ENCODE assay signal across 8 cellular contexts in genomic region chr14:68232643-68233055, GRCh38.
DNase-seq lines count a peak whose midpoint lies in the region; ATAC-seq, FAIRE-seq and TF ChIP-seq lines count a peak whose summit lies in the region.

No MANE protein-coding gene starts in this region.

- H2AFZ ChIP-seq in HepG2 (ENCODE audit: low read length): no peak overlapping the region

- 82% methylated on average over 1 of the region's 1 CpG for WGBS in HepG2 (ENCODE audit: low lambda C conversion rate)
- WGBS in tibial nerve, 2 donors: 0 to 22% methylated on average over 1 of the region's 1 CpG

- no peak for TF ChIP-seq EP300 in HepG2 (IDR thresholded peaks at IDR 0.05; ENCODE audit: low read depth in 2 of 2, low read length in 2 of 2)
- TF ChIP-seq EP300 in HepG2 (CRISPR knock-in tag; IDR thresholded peaks at IDR 0.05; ENCODE audit: borderline replicate concordance): no peak
- TF ChIP-seq EP300 in tibial nerve (IDR thresholded peaks at IDR 0.05): peak in 1 of 2 donors; percentile 22

- TF ChIP-seq CTCF in GM06990 (IDR thresholded peaks at IDR 0.05; ENCODE audit: insufficient read depth, low read length, poor library complexity, severe bottlenecking): no peak
- TF ChIP-seq CTCF in astrocyte of the spinal cord (IDR thresholded peaks at IDR 0.05; ENCODE audit: low read depth, low read length): no peak
- no peak for TF ChIP-seq CTCF in HepG2 (CRISPR knock-in tag; IDR thresholded peaks at IDR 0.05)
- TF ChIP-seq CTCF in tibial nerve (IDR thresholded peaks at IDR 0.05): no peak

- no peaks in the 10 kb centered on the region for H3K27me3 ChIP-seq in GM06990 (replicated peaks; ENCODE audit: control insufficient read depth, insufficient read depth, low read length)
- H3K27me3 ChIP-seq in HepG2 (ENCODE audit: control insufficient read depth in 1 of 2, insufficient read depth in 2 of 2, low read length in 2 of 2): no peaks in the 10 kb centered on the region
- no peaks in the 10 kb centered on the region for H3K27me3 ChIP-seq in tibial nerve

- POLR2A ChIA-PET in HepG2 (lab: Yijun Ruan, JAX): interaction anchor here (0.7 to 1.2 kb wide), 2 partner anchors 14 to 561 kb away, joined by 3 read pairs; partner anchors contain the start of gene ZFP36L1

- intact Hi-C loops in HepG2 (cut with micrococcal nuclease; ENCODE audit: unreplicated experiment): no loop called here

- peak; percentile 67 for ATAC-seq in GM21515 (IDR thresholded peaks at IDR 0.05; ENCODE audit: unreplicated experiment)
- ATAC-seq in HepG2: 0 out of 3 replicates have a peak, but pooled peaks have one; percentile 33

- no peaks in the 10 kb centered on the region for H4K20me1 ChIP-seq in HepG2 (ENCODE audit: insufficient read depth, low read length)

- no TSS peak for BruUV-seq in HepG2 (replicated peaks; lab: Mats Ljungman, UMichigan)

- H3K4me3 ChIP-seq in GM06990 (replicated peaks; ENCODE audit: low read depth, low read length) (no peak overlapping the region), astrocyte of the spinal cord (ENCODE audit: low read depth, low read length) (no peak overlapping the region), HepG2 (replicated peaks in 1 of 3; ENCODE audit: insufficient read depth in 1 of 3, low read depth in 2 of 3, low read length in 3 of 3) (no peak overlapping the region), tibial nerve (no peak overlapping the region)

- FAIRE-seq in HepG2 (lab: Jason Lieb, UNC): no peak

- peaks cover 34% of the 10 kb centered on the region for H3K4me1 ChIP-seq in HepG2 (ENCODE audit: insufficient read depth, low read length)
- peaks cover 0 to 38% (median 20%) of the 10 kb centered on the region in 4 donors for H3K4me1 ChIP-seq in tibial nerve

- in situ Hi-C loops in astrocyte of the spinal cord (cut with HindIII; ENCODE audit: low sequenced_read_pairs) (no loop called here), HepG2 (cut with HindIII; ENCODE audit: extremely low pct_ligation_motif_present, low pct_unique_long_range_greater_than_20kb) (no loop called here)

- no peak overlapping the region for H3K9ac ChIP-seq in HepG2 (ENCODE audit: insufficient read depth, low read depth, low read length)

- H3K79me2 ChIP-seq in HepG2 (ENCODE audit: insufficient read depth, low read length): no peaks in the 10 kb centered on the region

- H3K36me3 ChIP-seq in GM06990 (ENCODE audit: control insufficient read depth, insufficient read depth, low read length) (no peaks in the 10 kb centered on the region), HepG2 (replicated peaks in 1 of 2; ENCODE audit: control insufficient read depth in 1 of 2, insufficient read depth in 2 of 2, low read length in 2 of 2) (no peaks in the 10 kb centered on the region), tibial nerve (no peaks in the 10 kb centered on the region)

- CTCF ChIA-PET in HepG2 (lab: Yijun Ruan, JAX; ENCODE audit: low intra/inter-chr PET ratio, low total read pairs): no interaction called here

- no peak overlapping the region for H3K4me2 ChIP-seq in HepG2 (ENCODE audit: low read depth, low read length)

- DNase-seq in GM06990 (ENCODE audit: extremely low read depth, insufficient read length): peak; percentile 78
- peak; percentile 97 for DNase-seq in HT1080 (ENCODE audit: low read depth)
- peak; percentile 99 for DNase-seq in astrocyte of the spinal cord (ENCODE audit: low read depth, low spot score)
- peak; percentile 67 for DNase-seq in HepG2 (ENCODE audit: low spot score)
- peak in 1 of 2 donors; percentile 57 for DNase-seq in tibial nerve (ENCODE audit: low spot score in 2 of 2)
- DNase-seq in ecto neural progenitor cell (ENCODE audit: low spot score): no peak
- no peak for DNase-seq in NCI-H1436 treated with DMSO at 0.1 percent for 48 hours (lab: John Stamatoyannopoulos, UW)

- TF ChIP-seq RAD21 in HepG2 (CRISPR knock-in tag; IDR thresholded peaks at IDR 0.05): no peak

- TF ChIP-seq POLR2A in HepG2 (IDR thresholded peaks at IDR 0.05; ENCODE audit: insufficient read depth in 1 of 2, low read depth in 2 of 2, low read length in 2 of 2): no peak
- no peak for TF ChIP-seq POLR2A in tibial nerve (IDR thresholded peaks at IDR 0.05)

- H3K27ac ChIP-seq in HepG2 (ENCODE audit: extremely low read length, insufficient read depth, low read length) (no peak overlapping the region), tibial nerve (peak overlapping the region in 3 of 4 donors; percentile 64 to 82 (median 76))

- H3K9me3 ChIP-seq in HepG2 (ENCODE audit: low read length) (no peaks in the 10 kb centered on the region), tibial nerve (no peaks in the 10 kb centered on the region)

TF ChIP-seq in HepG2, 621 proteins besides CTCF, POLR2A, EP300 and RAD21:
- TF ChIP-seq BCL3 (CRISPR knock-in tag; IDR thresholded peaks at IDR 0.05): no peak
- TF ChIP-seq, protein P1, sequence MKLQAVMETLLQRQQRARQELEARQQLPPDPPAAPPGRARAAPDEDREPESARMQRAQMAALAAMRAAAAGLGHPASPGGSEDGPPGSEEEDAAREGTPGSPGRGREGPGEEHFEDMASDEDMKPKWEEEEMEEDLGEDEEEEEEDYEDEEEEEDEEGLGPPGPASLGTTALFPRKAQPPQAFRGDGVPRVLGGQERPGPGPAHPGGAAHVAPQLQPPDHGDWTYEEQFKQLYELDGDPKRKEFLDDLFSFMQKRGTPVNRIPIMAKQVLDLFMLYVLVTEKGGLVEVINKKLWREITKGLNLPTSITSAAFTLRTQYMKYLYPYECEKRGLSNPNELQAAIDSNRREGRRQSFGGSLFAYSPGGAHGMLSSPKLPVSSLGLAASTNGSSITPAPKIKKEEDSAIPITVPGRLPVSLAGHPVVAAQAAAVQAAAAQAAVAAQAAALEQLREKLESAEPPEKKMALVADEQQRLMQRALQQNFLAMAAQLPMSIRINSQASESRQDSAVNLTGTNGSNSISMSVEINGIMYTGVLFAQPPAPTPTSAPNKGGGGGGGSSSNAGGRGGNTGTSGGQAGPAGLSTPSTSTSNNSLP (IDR thresholded peaks at IDR 0.05; ENCODE audit: low read depth, low read length): 0 out of 2 replicates have a peak, but pooled peaks have one; percentile 23
- TF ChIP-seq ZNF576 (CRISPR knock-in tag; IDR thresholded peaks at IDR 0.05): no peak
- 0 out of 2 replicates have a peak, but pooled peaks have one; percentile 25 for TF ChIP-seq ZBTB26 (CRISPR knock-in tag; IDR thresholded peaks at IDR 0.05; ENCODE audit: borderline replicate concordance)
- no peak for TF ChIP-seq BCL6 (CRISPR knock-in tag; IDR thresholded peaks at IDR 0.05)
- TF ChIP-seq HDAC2 (CRISPR knock-in tag; IDR thresholded peaks at IDR 0.05): no peak
- TF ChIP-seq MAF1 (CRISPR knock-in tag; IDR thresholded peaks at IDR 0.05; ENCODE audit: borderline replicate concordance): no peak

Comparison
In these comparisons a context has a peak if more than half of its experiments do, and no peak if none do; other contexts are left out.
1. DNase-seq: peak in GM06990 (single experiment), HT1080 (single experiment), astrocyte of the spinal cord (single experiment) and HepG2 (single experiment); none in ecto neural progenitor cell (single experiment) and NCI-H1436 treated with DMSO at 0.1 percent for 48 hours (single experiment).